ENCODE assay signal across 11 cellular contexts in genomic region chr1:27570383-27570755, GRCh38. TPM values are rescaled to one million over a fixed set of nuclear protein-coding genes. Genes with fewer than 3 reads are reported as not detected.
DNase-seq lines count a peak whose midpoint lies in the region; ATAC-seq, FAIRE-seq and TF ChIP-seq lines count a peak whose summit lies in the region.
"Had no signal": no experiment of that assay in that cellular context is flagged by ENCODE, and none has a peak within 500 bp of the region (broad histone marks: within the 10 kb centered on the region; RNA-seq: fewer than 3 reads in every experiment).

No MANE protein-coding gene starts in this region.

- H3K27me3 ChIP-seq in breast epithelium (no peaks in the 10 kb centered on the region), keratinocyte (ENCODE audit: control insufficient read depth, extremely low read depth, insufficient read depth, low read length) (no peaks in the 10 kb centered on the region)

- H2AFZ ChIP-seq in keratinocyte (ENCODE audit: control insufficient read depth, low read length), result no peak overlapping the region

- no peak overlapping the region for H3K4me2 ChIP-seq in keratinocyte (ENCODE audit: control insufficient read depth, extremely low read depth, insufficient read depth, low read depth, low read length)

- no peaks in the 10 kb centered on the region for H4K20me1 ChIP-seq in keratinocyte (ENCODE audit: control insufficient read depth, extremely low read depth, insufficient read depth, low read length)

- H3K27me3 Mint-ChIP-seq in activated CD4-positive, alpha-beta T cell treated with anti-CD3 and anti-CD28 coated beads, Interleukin-2, amount 10 ng/mL, durations not matched to agents 7 days and 5 days, result peaks cover 11% of the 10 kb centered on the region

- H3K4me1 ChIP-seq in ES-I3 (ENCODE audit: insufficient read depth, low read length), result peaks cover 65% of the 10 kb centered on the region
- peaks cover 45 to 86% of the 10 kb centered on the region in 2 donors for H3K4me1 ChIP-seq in breast epithelium
- H3K4me1 ChIP-seq in keratinocyte (ENCODE audit: control insufficient read depth, extremely low read depth, insufficient read depth, low read length), result peaks cover 71% of the 10 kb centered on the region

- H3K9me1 ChIP-seq in keratinocyte (ENCODE audit: control insufficient read depth, extremely low read depth, insufficient read depth, low read length), result no peaks in the 10 kb centered on the region

- H3K9me3 ChIP-seq in ES-I3 (ENCODE audit: control insufficient read depth, insufficient read depth, low read length) (no peaks in the 10 kb centered on the region), breast epithelium (no peaks in the 10 kb centered on the region), keratinocyte (ENCODE audit: control insufficient read depth, low read depth, low read length) (no peaks in the 10 kb centered on the region)

- dilution Hi-C loops in keratinocyte (cut with MboI; ENCODE audit: extremely low pct_ligation_motif_present, low sequenced_read_pairs), result no loop called here

- no peak overlapping the region for H3K4me3 Mint-ChIP-seq in activated CD4-positive, alpha-beta T cell treated with anti-CD3 and anti-CD28 coated beads, Interleukin-2, amount 10 ng/mL, durations not matched to agents 7 days and 5 days

- in situ Hi-C loops in G401 (cut with HindIII; ENCODE audit: low sequenced_read_pairs), result no loop called here

- no peak for TF ChIP-seq POLR2A in breast epithelium (IDR thresholded peaks at IDR 0.05)

- no peaks in the 10 kb centered on the region for H3K36me3 Mint-ChIP-seq in activated CD4-positive, alpha-beta T cell treated with anti-CD3 and anti-CD28 coated beads, Interleukin-2, amount 10 ng/mL, durations not matched to agents 7 days and 5 days (ENCODE audit: low read depth)

- H3K36me3 ChIP-seq in ES-I3 (ENCODE audit: insufficient read depth, low read length) (no peaks in the 10 kb centered on the region), breast epithelium (no peaks in the 10 kb centered on the region), keratinocyte (ENCODE audit: control insufficient read depth in 2 of 2, extremely low read depth in 1 of 2, insufficient read depth in 2 of 2, low read length in 2 of 2) (peaks cover 3 to 9% of the 10 kb centered on the region in 2 experiments)

- peaks cover 28% of the 10 kb centered on the region for H3K4me1 Mint-ChIP-seq in activated CD4-positive, alpha-beta T cell treated with anti-CD3 and anti-CD28 coated beads, Interleukin-2, amount 10 ng/mL, durations not matched to agents 7 days and 5 days

- intact Hi-C loops in breast epithelium (cut with DNase I; ENCODE audit: low total_unique reads), result no loop called here

- H3K9ac ChIP-seq in ES-I3 (ENCODE audit: low read depth, low read length), result peak overlapping the region; percentile 14; the same call in 1 of the 2 replicates
- H3K9ac ChIP-seq in keratinocyte (ENCODE audit: control insufficient read depth, extremely low read depth, insufficient read depth, low read length), result no peak overlapping the region

- H3K27ac Mint-ChIP-seq in activated CD4-positive, alpha-beta T cell treated with anti-CD3 and anti-CD28 coated beads, Interleukin-2, amount 10 ng/mL, durations not matched to agents 7 days and 5 days, result no peak overlapping the region

- no peaks in the 10 kb centered on the region for H3K9me3 Mint-ChIP-seq in activated CD4-positive, alpha-beta T cell treated with anti-CD3 and anti-CD28 coated beads, Interleukin-2, amount 10 ng/mL, durations not matched to agents 7 days and 5 days

- CTCF ChIA-PET in activated CD4-positive, alpha-beta T cell treated with anti-CD3 and anti-CD28 coated beads, Interleukin-2, amount 10 ng/mL, durations not matched to agents 7 days and 5 days (lab: Charles Lee), result interaction anchor here (0.9 to 8.4 kb wide), 8 partner anchors 13 to 244 kb away, joined by 3 to 112 read pairs (median 3); no protein-coding TSS in a partner anchor

- peak overlapping the region; percentile 92 to 93 for H3K27ac ChIP-seq in breast epithelium
- no peak overlapping the region for H3K27ac ChIP-seq in keratinocyte (ENCODE audit: control insufficient read depth, insufficient read depth, low read length)
- peak overlapping the region in 12 of 21 experiments; percentile 30 to 88 (median 74) for H3K27ac ChIP-seq in skin epidermis

- POLR2A ChIA-PET in activated CD4-positive, alpha-beta T cell treated with anti-CD3 and anti-CD28 coated beads, Interleukin-2, amount 10 ng/mL, durations not matched to agents 7 days and 5 days (lab: Charles Lee), result no interaction called here

- H3K4me3 ChIP-seq in breast epithelium (no peak overlapping the region), keratinocyte (ENCODE audit: control insufficient read depth in 2 of 3, extremely low read depth in 1 of 3, insufficient read depth in 2 of 3, low read depth in 1 of 3, low read length in 3 of 3) (no peak overlapping the region), skin epidermis (no peak overlapping the region)

- FAIRE-seq in keratinocyte (lab: Jason Lieb, UNC), result peak; percentile 9

- H3K79me2 ChIP-seq in keratinocyte (ENCODE audit: control insufficient read depth, insufficient read depth, low read length), result peaks cover 36% of the 10 kb centered on the region

- DNase-seq in breast epithelium (ENCODE audit: low spot score in 2 of 2) (no peak), keratinocyte (ENCODE audit: low read depth, low spot score) (no peak), G401 (ENCODE audit: low spot score) (no peak)
- no peak for DNase-seq in activated naive CD4-positive, alpha-beta T cell treated with Interleukin-2 at 50 U/mL for 16 hours
- no peak for DNase-seq in activated CD4-positive, alpha-beta T cell treated with anti-CD3 and anti-CD28 coated beads, Interleukin-2, amount 10 ng/mL, durations not matched to agents 7 days and 5 days
- DNase-seq: NCI-H82; stimulated activated naive CD4-positive, alpha-beta T cell; T-helper 2 cell had no signal

- no peak for ATAC-seq in GM18519 (IDR thresholded peaks at IDR 0.05; ENCODE audit: low FRiP score, unreplicated experiment)

- TF ChIP-seq CTCF in breast epithelium (IDR thresholded peaks at IDR 0.05) (no peak), keratinocyte (optimal IDR thresholded peaks at IDR 0.05 in 1 of 3, IDR thresholded peaks at IDR 0.05 in 1 of 3, conservative IDR thresholded peaks at IDR 0.05 in 1 of 3; ENCODE audit: extremely low read depth in 1 of 3, insufficient read depth in 2 of 3, low read length in 3 of 3) (no peak)

RNA-seq across cellular contexts. Expression of gene AHDC1, which starts 33.6 kb away (rescaled TPM):
- total RNA-seq in breast epithelium, result 10 to 100 TPM; 10.7 to 17.1 (median 15.4) TPM
- polyA plus RNA-seq in keratinocyte, result 3.9 to 4.2 TPM (median 4.1 TPM) in 3 replicates
- polyA plus RNA-seq in keratinocyte (2011; ENCODE audit: low read depth), result 7.2 TPM
- polyA plus RNA-seq in keratinocyte (2011; cell fraction: cytosol; rRNA removed), result 3.6 and 5.3 TPM in 2 replicates
- 24.5 and 32.9 TPM in 2 replicates for polyA plus RNA-seq in keratinocyte (2011; cell fraction: nucleus; rRNA removed)
- 13.6 and 18.7 TPM in 2 replicates for polyA plus RNA-seq in keratinocyte (2012; ENCODE audit: low replicate concordance)
- 7.9 to 15.7 TPM (median 10.4 TPM) in 3 replicates for polyA minus RNA-seq in keratinocyte
- polyA minus RNA-seq in keratinocyte (2011; cell fraction: cytosol; rRNA and poly(A)+ RNA removed), result 8.8 TPM
- polyA minus RNA-seq in keratinocyte (2011; cell fraction: nucleus; rRNA and poly(A)+ RNA removed), result 19.1 and 26.2 TPM in 2 replicates
- total RNA-seq in G401 (2014; rRNA removed; shearing (Covaris generic)), result 6.5 and 8.1 TPM in 2 replicates
- total RNA-seq in activated CD4-positive, alpha-beta T cell treated with anti-CD3 and anti-CD28 coated beads, Interleukin-2, amount 10 ng/mL, durations not matched to agents 7 days and 5 days, result 10 to 100 TPM; 15.3 to 19.3 TPM
